ENCODE assay signal across 8 cellular contexts in genomic region chr10:132223156-132223590, GRCh38. TPM values are rescaled to one million over a fixed set of nuclear protein-coding genes. Genes with fewer than 3 reads are reported as not detected.
A peak's percentile ranks its signal among the peaks of the same experiment; 100 is the strongest.
DNase-seq lines count a peak whose midpoint lies in the region; ATAC-seq and TF ChIP-seq lines count a peak whose summit lies in the region.

No MANE protein-coding gene starts in this region.

- no peak overlapping the region for H3K27ac ChIP-seq in esophagus muscularis mucosa (replicated peaks in 1 of 4)

- TF ChIP-seq POLR2A in esophagus muscularis mucosa (IDR thresholded peaks at IDR 0.05; ENCODE audit: low read depth) = no peak

- H3K9me3 Mint-ChIP-seq in naive thymus-derived CD8-positive, alpha-beta T cell = peaks cover 0 to 7% (median 0%) of the 10 kb centered on the region in 9 donors
- peaks cover 4 to 6% of the 10 kb centered on the region in 2 donors for H3K9me3 Mint-ChIP-seq in stimulated activated naive B cell treated with anti-CD40 and anti-IgM and Interleukin-4, amounts not matched to agents 10 μg/mL and 1 μg/mL and 100 μg/mL, for 72 hours

- no peak overlapping the region for H3K4me3 Mint-ChIP-seq in naive thymus-derived CD8-positive, alpha-beta T cell
- no peak overlapping the region for H3K4me3 Mint-ChIP-seq in stimulated activated naive B cell treated with anti-CD40 and anti-IgM and Interleukin-4, amounts not matched to agents 10 μg/mL and 1 μg/mL and 100 μg/mL, for 72 hours

- no peak for TF ChIP-seq EP300 in esophagus muscularis mucosa (IDR thresholded peaks at IDR 0.05)

- H3K27me3 Mint-ChIP-seq in naive thymus-derived CD8-positive, alpha-beta T cell = no peaks in the 10 kb centered on the region
- no peaks in the 10 kb centered on the region for H3K27me3 Mint-ChIP-seq in stimulated activated naive B cell treated with anti-CD40 and anti-IgM and Interleukin-4, amounts not matched to agents 10 μg/mL and 1 μg/mL and 100 μg/mL, for 72 hours

- H3K36me3 ChIP-seq in esophagus muscularis mucosa = peaks cover 0 to 11% (median 2%) of the 10 kb centered on the region in 4 donors

- H3K27ac Mint-ChIP-seq in naive thymus-derived CD8-positive, alpha-beta T cell = no peak overlapping the region
- no peak overlapping the region for H3K27ac Mint-ChIP-seq in stimulated activated naive B cell treated with anti-CD40 and anti-IgM and Interleukin-4, amounts not matched to agents 10 μg/mL and 1 μg/mL and 100 μg/mL, for 72 hours

- DNase-seq in NCI-H2171 treated with DMSO at 0.1 percent for 48 hours (lab: John Stamatoyannopoulos, UW) (peak; percentile 22), NCI-H2171 (lab: John Stamatoyannopoulos, UW) (no peak), NOMO-1 treated with dmso at 0.1 percent for 144 hours (lab: John Stamatoyannopoulos, UW; ENCODE audit: unreplicated experiment) (peak; percentile 69), activated T-cell treated with anti-CD3 and anti-CD28 coated beads for 4 hours (peak; percentile 43), esophagus muscularis mucosa (ENCODE audit: extremely low spot score) (no peak)
- DNase-seq in naive thymus-derived CD8-positive, alpha-beta T cell = peak; percentile 41 to 80 (median 58)
- peak; percentile 58 for DNase-seq in stimulated activated naive B cell treated with anti-CD40 and anti-IgM and Interleukin-4, amounts not matched to agents 10 μg/mL and 1 μg/mL and 100 μg/mL, for 72 hours

- no peaks in the 10 kb centered on the region for H3K27me3 ChIP-seq in esophagus muscularis mucosa

- peak; percentile 82 for ATAC-seq in HG02870 (IDR thresholded peaks at IDR 0.05; ENCODE audit: unreplicated experiment)
- peak; percentile 96 to 98 for ATAC-seq in naive thymus-derived CD8-positive, alpha-beta T cell
- ATAC-seq in stimulated activated naive B cell treated with anti-CD40 and anti-IgM and Interleukin-4, amounts not matched to agents 10 μg/mL and 1 μg/mL and 100 μg/mL, for 72 hours (replicated peaks) = peak; percentile 96 to 97

- peaks cover 4 to 9% (median 7%) of the 10 kb centered on the region in 4 donors for H3K4me1 ChIP-seq in esophagus muscularis mucosa

- peaks cover 4 to 10% (median 6%) of the 10 kb centered on the region in 4 donors for H3K4me1 Mint-ChIP-seq in naive thymus-derived CD8-positive, alpha-beta T cell
- H3K4me1 Mint-ChIP-seq in stimulated activated naive B cell treated with anti-CD40 and anti-IgM and Interleukin-4, amounts not matched to agents 10 μg/mL and 1 μg/mL and 100 μg/mL, for 72 hours = peaks cover 1 to 13% of the 10 kb centered on the region in 2 donors

- H3K36me3 Mint-ChIP-seq in naive thymus-derived CD8-positive, alpha-beta T cell = peaks cover 0 to 12% (median 0%) of the 10 kb centered on the region in 3 donors
- H3K36me3 Mint-ChIP-seq in stimulated activated naive B cell treated with anti-CD40 and anti-IgM and Interleukin-4, amounts not matched to agents 10 μg/mL and 1 μg/mL and 100 μg/mL, for 72 hours = peaks cover 3 to 24% of the 10 kb centered on the region in 2 donors

- H3K4me3 ChIP-seq in esophagus muscularis mucosa = no peak overlapping the region

- 45% methylated on average over 10 of the region's 16 CpGs for WGBS in esophagus muscularis mucosa

- intact Hi-C loops in esophagus muscularis mucosa (cut with DNase I) = loop anchor here (1.0 kb wide), 1 partner anchor 129 kb away; no protein-coding TSS in a partner anchor

- POLR2A ChIA-PET in naive thymus-derived CD8-positive, alpha-beta T cell (lab: Charles Lee) = interaction anchor here (0.7 kb wide), 1 partner anchor 198 kb away, joined by 3 read pairs; no protein-coding TSS in a partner anchor

- peak; percentile 87 to 97 (median 93) for TF ChIP-seq CTCF in esophagus muscularis mucosa (IDR thresholded peaks at IDR 0.05)

- no peaks in the 10 kb centered on the region for H3K9me3 ChIP-seq in esophagus muscularis mucosa

RNA-seq across cellular contexts. Expression of gene DPYSL4, which starts 36.4 kb away (rescaled TPM):
- 1 to 10 TPM in 3 of 4 donors, under 1 TPM in 1; 0.42 to 4.5 (median 1.9) TPM for total RNA-seq in esophagus muscularis mucosa
- 1 to 10 TPM; 1.2 to 1.3 TPM for total RNA-seq in naive thymus-derived CD8-positive, alpha-beta T cell
- polyA plus RNA-seq in naive thymus-derived CD8-positive, alpha-beta T cell = 10 to 100 TPM in 1 of 3 donors, under 1 TPM in 1, not detected in 1; 0.31 to 11.2 TPM

Comparison
In these comparisons a context has a peak if more than half of its experiments do, and no peak if none do; other contexts are left out.
1. DNase-seq: peak in NCI-H2171 treated with DMSO at 0.1 percent for 48 hours (single experiment), NOMO-1 treated with dmso at 0.1 percent for 144 hours (single experiment), activated T-cell treated with anti-CD3 and anti-CD28 coated beads for 4 hours (single experiment), naive thymus-derived CD8-positive, alpha-beta T cell (10 of 10) and stimulated activated naive B cell treated with anti-CD40 and anti-IgM and Interleukin-4, amounts not matched to agents 10 μg/mL and 1 μg/mL and 100 μg/mL, for 72 hours (single experiment); none in NCI-H2171 (single experiment) and esophagus muscularis mucosa (single experiment).
2. Peak in every context shown above with its lines, with median percentiles within 50 percentile points of each other: ATAC-seq.